In the genomic region with DNA sequence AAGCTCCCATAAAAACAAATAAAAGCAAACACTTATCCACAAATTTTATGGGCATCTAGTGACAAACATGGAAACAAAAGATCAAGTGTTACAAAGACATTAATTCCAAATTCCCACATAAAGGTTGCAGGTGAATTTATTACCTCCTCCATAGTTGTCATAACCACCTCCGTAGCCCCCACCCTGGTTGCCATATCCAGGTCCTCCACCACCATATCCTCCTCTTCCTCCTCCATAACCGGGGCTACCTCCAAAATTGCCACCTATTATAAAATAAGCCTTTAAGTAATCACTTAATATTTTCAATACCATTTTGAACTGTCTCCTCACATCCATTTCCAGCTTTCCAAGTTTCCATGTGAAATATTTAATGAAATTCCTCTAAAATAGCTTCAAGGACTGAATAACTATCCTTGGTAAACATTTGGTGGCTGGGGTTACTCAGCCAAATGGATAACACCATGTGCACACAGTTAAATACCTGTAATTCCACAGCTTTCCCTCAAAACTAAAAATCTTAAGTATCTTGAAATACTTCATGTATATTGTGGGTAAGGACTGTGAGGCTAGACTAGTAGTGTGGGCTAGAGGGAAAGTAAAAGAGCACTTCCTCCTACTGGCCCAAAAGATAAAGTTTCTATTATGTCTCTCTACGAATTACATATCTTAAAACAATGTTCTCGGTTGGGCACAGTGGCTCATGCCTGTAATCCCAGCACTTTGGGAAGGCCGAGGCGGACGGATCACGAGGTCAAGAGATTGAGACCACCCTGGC, we compare ENCODE assay signal across 11 cellular contexts. TPM values are rescaled to one million over a fixed set of nuclear protein-coding genes. Genes with fewer than 3 reads are reported as not detected.
DNase-seq lines count a peak whose midpoint lies in the region; ATAC-seq, FAIRE-seq and TF ChIP-seq lines count a peak whose summit lies in the region.
"Had no signal": no experiment of that assay in that cellular context is flagged by ENCODE, and none has a peak within 500 bp of the region (broad histone marks: within the 10 kb centered on the region; RNA-seq: fewer than 3 reads in every experiment).

No MANE protein-coding gene starts in this region.

- H3K36me3 ChIP-seq in DND-41 (ENCODE audit: insufficient read depth, low read length) (peaks cover 100% of the 10 kb centered on the region), Karpas-422 (ENCODE audit: insufficient read depth, low read length) (peaks cover 87% of the 10 kb centered on the region), adipocyte (ENCODE audit: control insufficient read depth, insufficient read depth, low read length, severe bottlenecking) (peaks cover 91% of the 10 kb centered on the region), neural progenitor cell (peaks cover 80% of the 10 kb centered on the region)

- peaks cover 83% of the 10 kb centered on the region for H3K36me3 Mint-ChIP-seq in neural progenitor cell

- H4K20me1 ChIP-seq in DND-41 (ENCODE audit: insufficient read depth, low read length) (peaks cover 96% of the 10 kb centered on the region), Karpas-422 (ENCODE audit: insufficient read depth, low read depth, low read length) (peaks cover 80% of the 10 kb centered on the region), neural progenitor cell (ENCODE audit: low read depth) (peaks cover 100% of the 10 kb centered on the region)

- FAIRE-seq in GM19239 (lab: Jason Lieb, UNC): no peak

- H3F3A ChIP-seq in neural progenitor cell (ENCODE audit: low read depth): peaks cover 97% of the 10 kb centered on the region

- peak overlapping the region; percentile 33 for H3K4me3 Mint-ChIP-seq in neural progenitor cell

- H3K4me2 ChIP-seq in DND-41 (ENCODE audit: insufficient read depth, low read length) (peak overlapping the region; percentile 72; the same call in 1 of the 2 replicates), Karpas-422 (ENCODE audit: low read depth, low read length, poor library complexity, severe bottlenecking) (no peak overlapping the region), neural progenitor cell (peak overlapping the region; percentile 96)

- H3K79me2 ChIP-seq in DND-41 (ENCODE audit: insufficient read depth, low read length): peaks cover 78% of the 10 kb centered on the region
- peaks cover 32% of the 10 kb centered on the region for H3K79me2 ChIP-seq in Karpas-422 (ENCODE audit: low read length)
- H3K79me2 ChIP-seq in neural progenitor cell (ENCODE audit: low read depth): peaks cover 100% of the 10 kb centered on the region

- ATAC-seq in DND-41 (ENCODE audit: insufficient read depth, low read depth) (0 out of 3 replicates have a peak, but pooled peaks have one; percentile 18), HG03159 (IDR thresholded peaks at IDR 0.05; ENCODE audit: unreplicated experiment) (no peak), HG02678 (IDR thresholded peaks at IDR 0.05; ENCODE audit: unreplicated experiment) (no peak)

- H3K4me1 ChIP-seq in DND-41 (ENCODE audit: insufficient read depth, low read length) (peaks cover 52% of the 10 kb centered on the region), Karpas-422 (ENCODE audit: low read length) (peaks cover 34% of the 10 kb centered on the region), adipocyte (ENCODE audit: control insufficient read depth, insufficient read depth, low read length) (peaks cover 52% of the 10 kb centered on the region), neural progenitor cell (peaks cover 38% of the 10 kb centered on the region)

- H3K9me3 Mint-ChIP-seq in neural progenitor cell: no peaks in the 10 kb centered on the region

- H3K27ac ChIP-seq in DND-41 (ENCODE audit: low read length): no peak overlapping the region
- no peak overlapping the region for H3K27ac ChIP-seq in Karpas-422 (ENCODE audit: low read length)
- peak overlapping the region; percentile 24 for H3K27ac ChIP-seq in neural progenitor cell
- H3K27ac ChIP-seq: SJSA1 had no signal

- H3K27ac Mint-ChIP-seq in neural progenitor cell: peak overlapping the region; percentile 57

- TF ChIP-seq CTCF in DND-41 (IDR thresholded peaks at IDR 0.05; ENCODE audit: borderline replicate concordance, extremely low read depth, low read length, poor library complexity, severe bottlenecking) (no peak), neural progenitor cell (IDR thresholded peaks at IDR 0.05) (no peak)

- H3K27me3 ChIP-seq in DND-41 (ENCODE audit: insufficient read depth, low read length, poor library complexity) (no peaks in the 10 kb centered on the region), Karpas-422 (ENCODE audit: low read length) (no peaks in the 10 kb centered on the region), adipocyte (replicated peaks; ENCODE audit: control insufficient read depth, insufficient read depth, low read length) (no peaks in the 10 kb centered on the region), neural progenitor cell (no peaks in the 10 kb centered on the region)
- H3K27me3 ChIP-seq: SJSA1 had no signal

- H3K4me3 ChIP-seq in DND-41 (ENCODE audit: low read depth in 1 of 2, low read length in 2 of 2) (peak overlapping the region in 1 of 2 experiments; percentile 5; a peak in 1 of 4 replicates), Karpas-422 (ENCODE audit: low read length) (no peak overlapping the region), adipocyte (ENCODE audit: low read length) (no peak overlapping the region), neural progenitor cell (peak overlapping the region; percentile 5)
- H3K4me3 ChIP-seq: SJSA1 had no signal

- peaks cover 12% of the 10 kb centered on the region for H3K27me3 Mint-ChIP-seq in neural progenitor cell (ENCODE audit: insufficient read depth, low read depth)

- no peak overlapping the region for H3K9ac ChIP-seq in DND-41 (ENCODE audit: low read depth, low read length)
- no peak overlapping the region for H3K9ac ChIP-seq in Karpas-422 (ENCODE audit: low read length)
- H3K9ac ChIP-seq in adipocyte (ENCODE audit: low read length): peak overlapping the region; percentile 20
- no peak overlapping the region for H3K9ac ChIP-seq in neural progenitor cell

- H3K9me3 ChIP-seq in DND-41 (ENCODE audit: insufficient read depth, low read length, severe bottlenecking): no peaks in the 10 kb centered on the region
- no peaks in the 10 kb centered on the region for H3K9me3 ChIP-seq in Karpas-422 (ENCODE audit: low read length)
- H3K9me3 ChIP-seq in adipocyte (ENCODE audit: control insufficient read depth, low read length): no peaks in the 10 kb centered on the region
- no peaks in the 10 kb centered on the region for H3K9me3 ChIP-seq in neural progenitor cell (ENCODE audit: low read depth)
- H3K9me3 ChIP-seq: SJSA1 had no signal

- no peaks in the 10 kb centered on the region for H3K9me2 ChIP-seq in Karpas-422 (replicated peaks; ENCODE audit: insufficient read depth, low read length)

- DNase-seq in DND-41 (no peak), Karpas-422 (peak; percentile 44), adipocyte (ENCODE audit: low read depth) (no peak), neural progenitor cell (ENCODE audit: low spot score) (no peak), GM19239 (ENCODE audit: insufficient read length, low spot score) (no peak)
- DNase-seq: effector CD4-positive, alpha-beta T cell; NCI-H146; posterior cingulate gyrus had no signal

- H2AFZ ChIP-seq in DND-41 (ENCODE audit: low read depth, low read length) (no peak overlapping the region), Karpas-422 (ENCODE audit: low read length) (no peak overlapping the region), neural progenitor cell (replicated peaks) (no peak overlapping the region)

- H3K4me1 Mint-ChIP-seq in neural progenitor cell: peaks cover 60% of the 10 kb centered on the region

RNA-seq across cellular contexts. Expression of gene HNRNPA2B1, which starts 6.9 kb away (rescaled TPM):
- 145 and 197 TPM in 2 replicates for total RNA-seq in Karpas-422 (2014; rRNA removed; shearing (Covaris generic); ENCODE audit: low replicate concordance)
- total RNA-seq in neural progenitor cell (ENCODE audit: low replicate concordance): 552 and 601 TPM in 2 replicates

RNA-seq across cellular contexts. Expression of gene CBX3, which starts 7.9 kb away (rescaled TPM):
- 111 and 168 TPM in 2 replicates for total RNA-seq in Karpas-422 (2014; rRNA removed; shearing (Covaris generic); ENCODE audit: low replicate concordance)
- 249 and 360 TPM in 2 replicates for total RNA-seq in neural progenitor cell (ENCODE audit: low replicate concordance)

RNA-seq across cellular contexts. Expression of gene NFE2L3, which starts 41.6 kb away (rescaled TPM):
- not detected in 2 replicates for total RNA-seq in Karpas-422 (2014; rRNA removed; shearing (Covaris generic); ENCODE audit: low replicate concordance)
- 6.2 and 6.9 TPM in 2 replicates for total RNA-seq in neural progenitor cell (ENCODE audit: low replicate concordance)
